In the genomic region with DNA sequence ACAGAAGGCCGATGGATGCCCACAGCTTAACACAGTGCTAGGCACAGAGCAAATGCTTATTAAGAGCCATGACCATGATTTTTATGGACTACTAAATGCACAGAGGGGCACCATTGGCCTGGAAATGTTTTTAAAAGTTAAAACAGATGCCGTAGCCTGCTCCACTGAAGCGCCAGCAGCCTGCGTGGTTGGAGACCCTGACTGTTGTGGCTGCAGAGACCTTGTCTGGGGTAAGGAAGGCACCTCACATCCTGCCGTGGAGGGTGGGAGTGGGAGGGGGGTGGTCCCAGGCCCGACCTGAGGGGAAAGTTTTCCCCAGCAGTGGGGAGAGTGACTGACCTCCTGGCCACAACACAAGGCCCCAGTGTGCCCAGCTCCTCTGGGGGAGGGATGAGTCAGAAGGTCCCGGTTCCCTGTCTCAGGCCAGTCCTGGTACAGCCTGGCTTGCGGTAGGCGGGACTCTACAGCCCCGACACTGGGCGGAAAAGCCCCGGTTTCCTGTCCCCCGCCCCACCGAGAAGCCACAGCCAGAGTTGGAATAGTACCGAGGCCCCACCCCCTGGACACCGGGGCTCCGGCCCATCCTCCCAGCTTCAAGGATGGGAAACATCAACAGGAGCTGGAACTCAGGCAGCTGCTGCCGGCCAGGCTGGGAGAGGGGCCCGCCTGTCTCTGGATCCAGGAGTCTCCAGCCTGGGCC, we compare ENCODE assay signal across 8 cellular contexts. TPM values are rescaled to one million over a fixed set of nuclear protein-coding genes. Genes with fewer than 3 reads are reported as not detected.
DNase-seq lines count a peak whose midpoint lies in the region; ATAC-seq, FAIRE-seq and TF ChIP-seq lines count a peak whose summit lies in the region.

No MANE protein-coding gene starts in this region.

- H3K36me3 ChIP-seq in K562 (ENCODE audit: control insufficient read depth, insufficient read depth, low read length) (no peaks in the 10 kb centered on the region), kidney epithelial cell (ENCODE audit: control insufficient read depth, insufficient read depth, low read length) (no peaks in the 10 kb centered on the region), stomach (no peaks in the 10 kb centered on the region)
- H3K36me3 ChIP-seq in effector memory CD4-positive, alpha-beta T cell (ENCODE audit: control insufficient read depth, insufficient read depth, low read length) = no peaks in the 10 kb centered on the region

- no peaks in the 10 kb centered on the region for H3K79me2 ChIP-seq in K562 (ENCODE audit: control insufficient read depth, insufficient read depth, low read length)

- TF ChIP-seq POLR2A in K562 (conservative IDR thresholded peaks at IDR 0.05) (no peak), stomach (IDR thresholded peaks at IDR 0.05) (no peak)

- ATAC-seq in HG02852 (IDR thresholded peaks at IDR 0.05; ENCODE audit: unreplicated experiment) (peak; percentile 60), K562 (peak; percentile 23), GM18907 (IDR thresholded peaks at IDR 0.05; ENCODE audit: unreplicated experiment) (no peak), GM18511 (IDR thresholded peaks at IDR 0.05; ENCODE audit: unreplicated experiment) (no peak), GM21515 (IDR thresholded peaks at IDR 0.05; ENCODE audit: unreplicated experiment) (no peak)

- intact Hi-C loops in K562 (cut with micrococcal nuclease) (loop anchor here (10.0 kb wide), 2 partner anchors 104 to 204 kb away; no protein-coding TSS in a partner anchor), stomach (cut with DNase I; ENCODE audit: low total_unique reads) (loop anchor here (10.0 kb wide), 1 partner anchor 284 kb away; no protein-coding TSS in a partner anchor)

- POLR2A ChIA-PET in K562 (lab: Yijun Ruan, JAX) = interaction anchor here (0.6 to 1.9 kb wide), 2 partner anchors 17 to 45 kb away, joined by 3 to 4 read pairs; no protein-coding TSS in a partner anchor

- peaks cover 7% of the 10 kb centered on the region for H3K9me1 ChIP-seq in K562 (ENCODE audit: control insufficient read depth, insufficient read depth, low read length)

- no peak for FAIRE-seq in K562 (lab: Jason Lieb, UNC)

- H3K4me2 ChIP-seq in K562 (ENCODE audit: insufficient read depth, low read length) = no peak overlapping the region

- TF ChIP-seq CTCF in K562 (IDR thresholded peaks at IDR 0.05 in 2 of 3, conservative IDR thresholded peaks at IDR 0.05 in 1 of 3; ENCODE audit: insufficient read depth in 2 of 3, low read depth in 1 of 3, low read length in 3 of 3) (no peak), kidney epithelial cell (IDR thresholded peaks at IDR 0.05; ENCODE audit: insufficient read depth, low read length, poor library complexity, severe bottlenecking) (no peak), stomach (IDR thresholded peaks at IDR 0.05) (no peak)

- CTCF ChIA-PET in K562 (lab: Yijun Ruan, JAX; ENCODE audit: low intra/inter-chr PET ratio) = no interaction called here

- H3K9me3 ChIP-seq in K562 (replicated peaks; ENCODE audit: control insufficient read depth, insufficient read depth, low read depth, low read length) (no peaks in the 10 kb centered on the region), stomach (no peaks in the 10 kb centered on the region)
- H3K9me3 ChIP-seq in effector memory CD4-positive, alpha-beta T cell (ENCODE audit: control insufficient read depth, low read length) = no peaks in the 10 kb centered on the region

- TF ChIP-seq EP300 in K562 (IDR thresholded peaks at IDR 0.05; ENCODE audit: low read length) (no peak), stomach (IDR thresholded peaks at IDR 0.05) (no peak)

- H2AFZ ChIP-seq in K562 (ENCODE audit: low read depth, low read length) = no peak overlapping the region

- H3K27ac ChIP-seq in K562 (ENCODE audit: extremely low read depth, low read depth, low read length) (no peak overlapping the region), stomach (peak overlapping the region; percentile 32 to 66 (median 52))
- H3K27ac ChIP-seq in effector memory CD4-positive, alpha-beta T cell (ENCODE audit: insufficient read depth, low read length, poor library complexity, severe bottlenecking) = no peak overlapping the region

- H4K20me1 ChIP-seq in K562 (replicated peaks; ENCODE audit: control insufficient read depth, insufficient read depth, low read length) = 0 out of 2 replicates have a peak, but pooled peaks cover 6% of the 10 kb centered on the region

- H3K4me1 ChIP-seq in K562 (replicated peaks in 1 of 2; ENCODE audit: control insufficient read depth in 2 of 2, insufficient read depth in 2 of 2, low read length in 2 of 2) (peaks cover 0 to 8% of the 10 kb centered on the region in 2 experiments; a peak in 2 of 5 replicates), stomach (peaks cover 0 to 40% (median 16%) of the 10 kb centered on the region in 4 donors)
- H3K4me1 ChIP-seq in effector memory CD4-positive, alpha-beta T cell (ENCODE audit: control insufficient read depth, insufficient read depth, low read length, poor library complexity, severe bottlenecking) = peaks cover 5% of the 10 kb centered on the region

- peaks cover 12 to 55% of the 10 kb centered on the region in 2 experiments; a peak in 4 of 5 replicates for H3K27me3 ChIP-seq in K562 (ENCODE audit: control insufficient read depth in 2 of 2, insufficient read depth in 2 of 2, low read length in 2 of 2)
- peaks cover 39% of the 10 kb centered on the region for H3K27me3 ChIP-seq in kidney epithelial cell (ENCODE audit: control insufficient read depth, insufficient read depth, low read length)
- H3K27me3 ChIP-seq in stomach = peaks cover 0 to 83% (median 66%) of the 10 kb centered on the region in 3 donors
- peaks cover 13% of the 10 kb centered on the region for H3K27me3 ChIP-seq in effector memory CD4-positive, alpha-beta T cell (replicated peaks; ENCODE audit: control insufficient read depth, insufficient read depth, low read length, poor library complexity, severe bottlenecking)

- no peak for TF ChIP-seq RAD21 in K562 (CRISPR knock-in tag; conservative IDR thresholded peaks at IDR 0.05 in 1 of 2, IDR thresholded peaks at IDR 0.05 in 1 of 2)

- H3K9ac ChIP-seq in K562 (ENCODE audit: insufficient read depth in 1 of 2, low read depth in 2 of 2, low read length in 2 of 2) = no peak overlapping the region

- 3% methylated on average over 14 of the region's 19 CpGs for WGBS in K562 (ENCODE audit: insufficient coverage, low coverage, missing lambda C conversion rate)
- WGBS in stomach, 5 donors = 19 to 32% (median 24%) methylated on average over 6 to 19 of the region's 19 CpGs

- in situ Hi-C loops in K562 (cut with MboI) = no loop called here

- no peak overlapping the region for H3K4me3 ChIP-seq in K562
- H3K4me3 ChIP-seq in kidney epithelial cell (ENCODE audit: low read depth, low read length) = no peak overlapping the region
- H3K4me3 ChIP-seq in stomach = no peak overlapping the region
- no peak overlapping the region for H3K4me3 ChIP-seq in effector memory CD4-positive, alpha-beta T cell (ENCODE audit: insufficient read depth, low read depth, low read length, poor library complexity, severe bottlenecking)

- no TSS peak for BruUV-seq in K562 (replicated peaks; lab: Mats Ljungman, UMichigan)

- DNase-seq in K562 (ENCODE audit: extremely low read depth in 1 of 4, low spot score in 3 of 4) (peak in 1 of 4 experiments; percentile 16), kidney epithelial cell (ENCODE audit: low read depth) (peak; percentile 16), stomach (peak; percentile 34)
- no peak for DNase-seq in effector memory CD4-positive, alpha-beta T cell

TF ChIP-seq in K562, 482 proteins besides CTCF, POLR2A, EP300 and RAD21:
- TF ChIP-seq CHCHD3 (CRISPR knock-in tag; IDR thresholded peaks at IDR 0.05) = no peak
- no peak for TF ChIP-seq RCOR1 (IDR thresholded peaks at IDR 0.05; ENCODE audit: borderline replicate concordance in 1 of 2, low read depth in 2 of 2, low read length in 2 of 2)
- TF ChIP-seq KAT2B (IDR thresholded peaks at IDR 0.05; ENCODE audit: low read depth, low read length) = no peak
- no peak for TF ChIP-seq FOXJ2 (tag; IDR thresholded peaks at IDR 0.05)
- TF ChIP-seq MXI1 (IDR thresholded peaks at IDR 0.05; ENCODE audit: low read depth, low read length) = no peak

RNA-seq across cellular contexts. Expression of a gene that starts 7.0 kb away (rescaled TPM):
- total RNA-seq in K562 (2011; cell fraction: chromatin; rRNA removed; ENCODE audit: low replicate concordance) = not detected in 2 replicates
- total RNA-seq in K562 (2011; cell fraction: nucleolus; rRNA removed) = not detected in 2 replicates
- not detected in 2 replicates for total RNA-seq in K562 (2011; cell fraction: nucleoplasm; rRNA removed)
- total RNA-seq in K562 (2014; rRNA removed) (not detected in 2 replicates), K562 (2014; rRNA removed; fragmentation: Illumina TruSeq; extraction: Trizol) (not detected in 2 replicates), K562 (2015; rRNA removed; fragmentation: Illumina TruSeq; extraction: Trizol) (0.18 TPM in 1 of 2 replicates, not detected in the other), K562 (2021) (0.18 TPM in 1 of 2 replicates, not detected in the other), kidney epithelial cell (0.88 and 2.3 TPM in 2 replicates), stomach (1 to 10 TPM in 2 of 5 donors, under 1 TPM in 1, not detected in 2; 0.37 to 4.9 (median 1.7) TPM)
- polyA plus RNA-seq in K562 (2011; rRNA removed) (0.04 TPM in 1 of 2 replicates, not detected in the other), K562 (2014; fragmentation: Illumina TruSeq; extraction: Trizol) (not detected in 2 replicates), K562 (2014; fragmentation: Nextera tagmentation; extraction: Ambion mirVana) (under 1 TPM; 0.14 to 0.32 TPM), K562 (2014; rRNA removed) (0.08 TPM in 1 of 2 replicates, not detected in the other), stomach (1 to 10 TPM in 2 of 3 donors, under 1 TPM in 1; 0.65 to 2.4 (median 1.7) TPM)
- not detected in 2 replicates for polyA plus RNA-seq in K562 (2011; cell fraction: cytosol; rRNA removed)
- polyA plus RNA-seq in K562 (2011; cell fraction: nucleus; rRNA removed) = 0.17 TPM in 1 of 2 replicates, not detected in the other
- 0.04 and 0.08 TPM in 2 replicates for polyA plus RNA-seq in K562 (2012)
- polyA minus RNA-seq in K562 (2011; rRNA and poly(A)+ RNA removed) = not detected in 2 replicates
- not detected in 2 replicates for polyA minus RNA-seq in K562 (2011; cell fraction: cytosol; rRNA and poly(A)+ RNA removed)
- not detected in 2 replicates for polyA minus RNA-seq in K562 (2011; cell fraction: nucleus; rRNA and poly(A)+ RNA removed)

Comparison
In these comparisons a context has a peak if more than half of its experiments do, and no peak if none do; other contexts are left out.
1. ATAC-seq: peak in HG02852 (single experiment) and K562 (single experiment); none in GM18907 (single experiment), GM18511 (single experiment) and GM21515 (single experiment).
2. DNase-seq: peak in kidney epithelial cell (single experiment) and stomach (single experiment); none in effector memory CD4-positive, alpha-beta T cell (0 of 3).
3. H3K27ac ChIP-seq: peak in stomach (5 of 5); none in K562 (single experiment) and effector memory CD4-positive, alpha-beta T cell (single experiment).